ENCODE assay signal across 2 cellular contexts in the genomic region with DNA sequence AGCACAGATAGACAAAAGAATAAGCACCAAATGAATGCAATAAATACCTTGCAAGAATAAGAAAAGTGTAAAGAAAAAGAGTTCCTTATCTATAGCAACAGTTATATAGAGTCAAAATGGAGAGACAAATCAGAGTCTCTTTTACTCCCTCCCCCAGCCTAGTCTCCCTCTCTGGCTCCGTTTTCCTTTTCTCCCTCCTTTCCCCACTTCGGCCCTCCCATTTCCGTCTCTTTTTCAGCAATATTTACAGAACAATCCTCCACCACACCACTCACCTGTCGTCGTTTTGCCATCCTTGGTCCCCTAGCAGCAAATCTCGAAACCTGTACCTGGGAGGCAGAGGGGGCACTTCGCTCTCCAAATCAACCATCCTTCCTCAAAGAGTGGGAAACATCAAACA.
TF ChIP-seq lines count a peak whose summit lies in the region.

No MANE protein-coding gene starts in this region.

TF ChIP-seq in H1, 55 proteins besides CTCF, POLR2A, EP300 and RAD21 (continues in another document):
- TF ChIP-seq SRF (IDR thresholded peaks at IDR 0.05; ENCODE audit: low read depth, low read length) (no peak), SP1 (IDR thresholded peaks at IDR 0.05; ENCODE audit: low read depth, low read length) (no peak), CEBPB (IDR thresholded peaks at IDR 0.05; ENCODE audit: low read depth, low read length) (no peak), HDAC6 (IDR thresholded peaks at IDR 0.05; ENCODE audit: low read depth, low read length) (no peak), TAF7 (optimal IDR thresholded peaks at IDR 0.05; ENCODE audit: borderline replicate concordance, low read depth, low read length) (peak; percentile 47), SP2 (IDR thresholded peaks at IDR 0.05; ENCODE audit: low read length) (no peak), RFX5 (IDR thresholded peaks at IDR 0.05; ENCODE audit: borderline replicate concordance, low read depth, low read length) (no peak), CREB1 (IDR thresholded peaks at IDR 0.05) (no peak; the same call in 1 of the 2 replicates), RBBP5 (IDR thresholded peaks at IDR 0.05; ENCODE audit: borderline replicate concordance, low read depth, low read length) (no peak), ZNF274 (IDR thresholded peaks at IDR 0.05; ENCODE audit: borderline replicate concordance, extremely low read depth, low read length) (no peak), GABPA (IDR thresholded peaks at IDR 0.05; ENCODE audit: borderline replicate concordance, insufficient read depth, low read length) (no peak), SIX5 (IDR thresholded peaks at IDR 0.05; ENCODE audit: low read depth, low read length) (no peak)
- TF ChIP-seq, protein P1, sequence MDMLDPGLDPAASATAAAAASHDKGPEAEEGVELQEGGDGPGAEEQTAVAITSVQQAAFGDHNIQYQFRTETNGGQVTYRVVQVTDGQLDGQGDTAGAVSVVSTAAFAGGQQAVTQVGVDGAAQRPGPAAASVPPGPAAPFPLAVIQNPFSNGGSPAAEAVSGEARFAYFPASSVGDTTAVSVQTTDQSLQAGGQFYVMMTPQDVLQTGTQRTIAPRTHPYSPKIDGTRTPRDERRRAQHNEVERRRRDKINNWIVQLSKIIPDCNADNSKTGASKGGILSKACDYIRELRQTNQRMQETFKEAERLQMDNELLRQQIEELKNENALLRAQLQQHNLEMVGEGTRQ (IDR thresholded peaks at IDR 0.05; ENCODE audit: low read length), result no peak
- TF ChIP-seq, protein P2, sequence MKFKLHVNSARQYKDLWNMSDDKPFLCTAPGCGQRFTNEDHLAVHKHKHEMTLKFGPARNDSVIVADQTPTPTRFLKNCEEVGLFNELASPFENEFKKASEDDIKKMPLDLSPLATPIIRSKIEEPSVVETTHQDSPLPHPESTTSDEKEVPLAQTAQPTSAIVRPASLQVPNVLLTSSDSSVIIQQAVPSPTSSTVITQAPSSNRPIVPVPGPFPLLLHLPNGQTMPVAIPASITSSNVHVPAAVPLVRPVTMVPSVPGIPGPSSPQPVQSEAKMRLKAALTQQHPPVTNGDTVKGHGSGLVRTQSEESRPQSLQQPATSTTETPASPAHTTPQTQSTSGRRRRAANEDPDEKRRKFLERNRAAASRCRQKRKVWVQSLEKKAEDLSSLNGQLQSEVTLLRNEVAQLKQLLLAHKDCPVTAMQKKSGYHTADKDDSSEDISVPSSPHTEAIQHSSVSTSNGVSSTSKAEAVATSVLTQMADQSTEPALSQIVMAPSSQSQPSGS (IDR thresholded peaks at IDR 0.05; ENCODE audit: low read length), result no peak
- TF ChIP-seq, protein P3, sequence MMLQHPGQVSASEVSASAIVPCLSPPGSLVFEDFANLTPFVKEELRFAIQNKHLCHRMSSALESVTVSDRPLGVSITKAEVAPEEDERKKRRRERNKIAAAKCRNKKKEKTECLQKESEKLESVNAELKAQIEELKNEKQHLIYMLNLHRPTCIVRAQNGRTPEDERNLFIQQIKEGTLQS (IDR thresholded peaks at IDR 0.05; ENCODE audit: insufficient read depth, low read depth, low read length), result no peak
- TF ChIP-seq, protein P4, sequence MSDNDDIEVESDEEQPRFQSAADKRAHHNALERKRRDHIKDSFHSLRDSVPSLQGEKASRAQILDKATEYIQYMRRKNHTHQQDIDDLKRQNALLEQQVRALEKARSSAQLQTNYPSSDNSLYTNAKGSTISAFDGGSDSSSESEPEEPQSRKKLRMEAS (IDR thresholded peaks at IDR 0.05), result no peak
- TF ChIP-seq, protein P5, sequence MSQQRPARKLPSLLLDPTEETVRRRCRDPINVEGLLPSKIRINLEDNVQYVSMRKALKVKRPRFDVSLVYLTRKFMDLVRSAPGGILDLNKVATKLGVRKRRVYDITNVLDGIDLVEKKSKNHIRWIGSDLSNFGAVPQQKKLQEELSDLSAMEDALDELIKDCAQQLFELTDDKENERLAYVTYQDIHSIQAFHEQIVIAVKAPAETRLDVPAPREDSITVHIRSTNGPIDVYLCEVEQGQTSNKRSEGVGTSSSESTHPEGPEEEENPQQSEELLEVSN (IDR thresholded peaks at IDR 0.05), result no peak

TF ChIP-seq in neural cell, 6 proteins besides CTCF, POLR2A, EP300 and RAD21:
- no peak for TF ChIP-seq TAF1 (IDR thresholded peaks at IDR 0.05; ENCODE audit: low read depth)
- TF ChIP-seq SMC3 (conservative IDR thresholded peaks at IDR 0.05; ENCODE audit: poor library complexity), result no peak
- no peak for TF ChIP-seq MXI1 (conservative IDR thresholded peaks at IDR 0.05; ENCODE audit: poor library complexity, severe bottlenecking)
- TF ChIP-seq EZH2 (IDR thresholded peaks at IDR 0.05; ENCODE audit: borderline replicate concordance, insufficient read depth, low read length, poor library complexity, severe bottlenecking), result no peak
- no peak for TF ChIP-seq POLR2AphosphoS5 (IDR thresholded peaks at IDR 0.05)
- TF ChIP-seq, protein P6, sequence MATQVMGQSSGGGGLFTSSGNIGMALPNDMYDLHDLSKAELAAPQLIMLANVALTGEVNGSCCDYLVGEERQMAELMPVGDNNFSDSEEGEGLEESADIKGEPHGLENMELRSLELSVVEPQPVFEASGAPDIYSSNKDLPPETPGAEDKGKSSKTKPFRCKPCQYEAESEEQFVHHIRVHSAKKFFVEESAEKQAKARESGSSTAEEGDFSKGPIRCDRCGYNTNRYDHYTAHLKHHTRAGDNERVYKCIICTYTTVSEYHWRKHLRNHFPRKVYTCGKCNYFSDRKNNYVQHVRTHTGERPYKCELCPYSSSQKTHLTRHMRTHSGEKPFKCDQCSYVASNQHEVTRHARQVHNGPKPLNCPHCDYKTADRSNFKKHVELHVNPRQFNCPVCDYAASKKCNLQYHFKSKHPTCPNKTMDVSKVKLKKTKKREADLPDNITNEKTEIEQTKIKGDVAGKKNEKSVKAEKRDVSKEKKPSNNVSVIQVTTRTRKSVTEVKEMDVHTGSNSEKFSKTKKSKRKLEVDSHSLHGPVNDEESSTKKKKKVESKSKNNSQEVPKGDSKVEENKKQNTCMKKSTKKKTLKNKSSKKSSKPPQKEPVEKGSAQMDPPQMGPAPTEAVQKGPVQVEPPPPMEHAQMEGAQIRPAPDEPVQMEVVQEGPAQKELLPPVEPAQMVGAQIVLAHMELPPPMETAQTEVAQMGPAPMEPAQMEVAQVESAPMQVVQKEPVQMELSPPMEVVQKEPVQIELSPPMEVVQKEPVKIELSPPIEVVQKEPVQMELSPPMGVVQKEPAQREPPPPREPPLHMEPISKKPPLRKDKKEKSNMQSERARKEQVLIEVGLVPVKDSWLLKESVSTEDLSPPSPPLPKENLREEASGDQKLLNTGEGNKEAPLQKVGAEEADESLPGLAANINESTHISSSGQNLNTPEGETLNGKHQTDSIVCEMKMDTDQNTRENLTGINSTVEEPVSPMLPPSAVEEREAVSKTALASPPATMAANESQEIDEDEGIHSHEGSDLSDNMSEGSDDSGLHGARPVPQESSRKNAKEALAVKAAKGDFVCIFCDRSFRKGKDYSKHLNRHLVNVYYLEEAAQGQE (IDR thresholded peaks at IDR 0.05; ENCODE audit: borderline replicate concordance), result no peak
